ENCODE assay signal across 24 cellular contexts in the genomic region with DNA sequence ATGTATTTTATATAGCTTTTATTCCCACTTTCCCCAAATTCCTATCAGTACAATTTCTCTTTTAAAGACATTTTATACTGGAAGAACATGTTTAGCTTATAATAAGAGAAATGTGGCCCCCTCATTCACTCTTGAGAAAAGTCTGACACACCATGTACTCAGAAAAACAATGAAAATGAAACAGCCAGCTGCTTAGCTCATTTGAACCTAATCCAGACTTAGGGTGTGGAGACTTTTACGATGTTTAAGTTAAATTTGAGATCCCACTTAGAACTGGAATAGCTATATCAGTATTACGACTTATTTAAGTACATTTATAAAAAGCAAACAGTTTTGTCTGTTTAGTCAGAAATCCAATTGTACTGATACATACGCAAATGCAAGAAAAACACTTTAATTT.
"Had no signal": no experiment of that assay in that cellular context is flagged by ENCODE, and none has a peak within 500 bp of the region (broad histone marks: within the 10 kb centered on the region; RNA-seq: fewer than 3 reads in every experiment).

No MANE protein-coding gene starts in this region.

- H3K9ac ChIP-seq: parathyroid adenoma had no signal

- FAIRE-seq: islet of Langerhans had no signal

- DNase-seq: effector CD8-positive, alpha-beta T cell; endodermal cell; foreskin fibroblast; gastrocnemius medialis; heart left ventricle; hippocampal formation; left cardiac atrium; left ventricle myocardium superior; lower lobe of right lung; naive B cell; right lobe of liver; stimulated activated CD4-positive, alpha-beta T cell treated with anti-CD3 and anti-CD28 coated beads, Interleukin-12 subunit alpha, Interleukin-12 subunit beta, amount 100 ng/mL, for 4 hours; stimulated activated CD4-positive, alpha-beta T cell treated with anti-CD3 and anti-CD28 coated beads, Interleukin-1b, Interleukin-23, amount 100 ng/mL, for 48 hours; stimulated activated CD4-positive, alpha-beta T cell treated with anti-CD3 and anti-CD28 coated beads, Interleukin-4, amount 100 ng/mL, for 1 hour; stimulated activated CD8-positive, alpha-beta memory T cell treated with anti-CD3 and anti-CD28 coated beads, Interleukin-4, amount 100 ng/mL, for 48 hours; stimulated activated naive CD4-positive, alpha-beta T cell; stimulated activated naive CD8-positive, alpha-beta T cell treated with anti-CD3 and anti-CD28 coated beads, Interleukin-15, amount 100 ng/mL, for 72 hours; trophoblast cell had no signal

- H3K9me3 ChIP-seq: gastrocnemius medialis, heart left ventricle, lower lobe of right lung, right lobe of liver, suprapubic skin, vagina had no signal

- H3K4me1 ChIP-seq: gastrocnemius medialis, heart left ventricle, lower lobe of right lung, parathyroid adenoma, right lobe of liver, suprapubic skin, vagina had no signal

- H3K79me2 ChIP-seq: parathyroid adenoma had no signal

- H3K27me3 ChIP-seq: gastrocnemius medialis, heart left ventricle, right lobe of liver, suprapubic skin, vagina had no signal

- H3K36me3 ChIP-seq: gastrocnemius medialis, heart left ventricle, lower lobe of right lung, right lobe of liver, suprapubic skin, vagina had no signal

- H3K27ac ChIP-seq: epithelial cell of prostate, gastrocnemius medialis, heart left ventricle, lower lobe of right lung, parathyroid adenoma, right lobe of liver, suprapubic skin, vagina had no signal

- H3K4me3 ChIP-seq: gastrocnemius medialis, heart left ventricle, lower lobe of right lung, right lobe of liver, smooth muscle cell, suprapubic skin, vagina had no signal

- H2AFZ ChIP-seq: parathyroid adenoma had no signal

- H3K4me2 ChIP-seq: smooth muscle cell had no signal
